ENCODE assay signal across 37 cellular contexts in genomic region chr10:68272833-68273232, GRCh38. TPM values are rescaled to one million over a fixed set of nuclear protein-coding genes. Genes with fewer than 3 reads are reported as not detected.
"Had no signal": no experiment of that assay in that cellular context is flagged by ENCODE, and none has a peak within 500 bp of the region (broad histone marks: within the 10 kb centered on the region; RNA-seq: fewer than 3 reads in every experiment).

No MANE protein-coding gene starts in this region.

- DNase-seq: activated effector memory CD4-positive, alpha-beta T cell treated with anti-CD3 and anti-CD28 coated beads, Interleukin-2, amount 50 U/mL, for 16 hours; activated effector memory CD4-positive, alpha-beta T cell treated with Interleukin-2 at 50 U/mL for 16 hours; activated gamma-delta T cell; activated gamma-delta T cell treated with Interleukin-2 at 50 U/mL for 16 hours; activated naive CD4-positive, alpha-beta T cell; activated naive CD4-positive, alpha-beta T cell treated with anti-CD3 and anti-CD28 coated beads for 36 hours; activated naive CD4-positive, alpha-beta T cell treated with anti-CD3 and anti-CD28 coated beads, Interleukin-2, amount 10 ng/mL, durations not matched to agents 7 days and 5 days; activated naive CD4-positive, alpha-beta T cell treated with anti-CD3 and anti-CD28 coated beads, Interleukin-2, amount 50 U/mL, for 16 hours; activated naive CD4-positive, alpha-beta T cell treated with Interleukin-2 at 50 U/mL for 16 hours; activated naive CD8-positive, alpha-beta T cell treated with anti-CD3 and anti-CD28 coated beads for 36 hours; activated naive CD8-positive, alpha-beta T cell treated with anti-CD3 and anti-CD28 coated beads, Interleukin-2, amount 10 ng/mL, durations not matched to agents 7 days and 5 days; activated naive CD8-positive, alpha-beta T cell treated with anti-CD3 and anti-CD28 coated beads, Interleukin-2, amount 50 U/mL, for 24 hours; activated T-cell treated with anti-CD3 and anti-CD28 coated beads, Interleukin-2, amount 50 U/mL, for 24 hours; activated T-cell treated with anti-CD3 and anti-CD28 coated beads, Interleukin-2, amount 50 U/mL, for 4 hours; activated T-cell treated with anti-CD3 and anti-CD28 coated beads, Interleukin-2, amount 50 U/mL, for 48 hours; activated T-cell treated with anti-CD3 and anti-CD28 coated beads, Interleukin-2, amount 50 U/mL, for 72 hours; adrenal gland; amniotic stem cell; amygdala; anterior cingulate cortex; aorta; body of pancreas; brain microvascular endothelial cell; caudate nucleus; central memory CD4-positive, alpha-beta T cell; cerebellar nuclear complex had no signal

- H3K4me3 ChIP-seq: adrenal gland, ascending aorta, body of pancreas, breast epithelium, cardiac muscle cell had no signal

- H3K9me3 ChIP-seq: adrenal gland, ascending aorta had no signal

- H3K27me3 ChIP-seq: adrenal gland, ascending aorta, body of pancreas, brain microvascular endothelial cell, breast epithelium, cardiac muscle cell had no signal

- H3K27ac ChIP-seq: adrenal gland, ascending aorta, body of pancreas, brain microvascular endothelial cell, breast epithelium, cardiac muscle cell had no signal

- H3K36me3 ChIP-seq: adrenal gland, ascending aorta, brain microvascular endothelial cell, breast epithelium, cardiac muscle cell had no signal

- ATAC-seq: activated naive CD4-positive, alpha-beta T cell treated with anti-CD3 and anti-CD28 coated beads, Interleukin-2, amount 50 U/mL, for 72 hours; activated naive CD8-positive, alpha-beta T cell treated with anti-CD3 and anti-CD28 coated beads, Interleukin-2, amount 50 U/mL, for 24 hours; activated T-cell treated with anti-CD3 and anti-CD28 coated beads, Interleukin-2, amount 50 U/mL, for 4 hours; activated T-cell treated with anti-CD3 and anti-CD28 coated beads, Interleukin-2, amount 50 U/mL, for 72 hours; activated T-helper 17 cell treated with anti-CD3 and anti-CD28 coated beads, Interleukin-2, amount 50 U/mL, for 72 hours; body of pancreas had no signal

- H3K4me1 ChIP-seq: adrenal gland, ascending aorta, body of pancreas, breast epithelium had no signal

- FAIRE-seq: astrocyte, bronchial epithelial cell had no signal

RNA-seq across cellular contexts. Expression of gene ATOH7, which starts 40.9 kb away (rescaled TPM):
- total RNA-seq: activated naive CD4-positive, alpha-beta T cell treated with anti-CD3 and anti-CD28 coated beads for 36 hours; activated naive CD4-positive, alpha-beta T cell treated with anti-CD3 and anti-CD28 coated beads, Interleukin-2, amount 50 U/mL, for 72 hours; activated naive CD8-positive, alpha-beta T cell treated with anti-CD3 and anti-CD28 coated beads for 36 hours; activated naive CD8-positive, alpha-beta T cell treated with anti-CD3 and anti-CD28 coated beads, Interleukin-2, amount 10 ng/mL, durations not matched to agents 7 days and 5 days; activated T-cell treated with anti-CD3 and anti-CD28 coated beads, Interleukin-2, amount 50 U/mL, for 4 hours; activated T-cell treated with anti-CD3 and anti-CD28 coated beads, Interleukin-2, amount 50 U/mL, for 72 hours; activated T-helper 1 cell treated with anti-CD3 and anti-CD28 coated beads, Interleukin-12 subunit alpha, Interleukin-12 subunit beta, Interleukin-2, Interleukin-4 antibody, amounts not matched to agents 30 ng/mL and 10 ng/mL and 1 ng/mL, durations not matched to agents 14 hours and 24 hours and 36 hours; activated T-helper 17 cell treated with anti-CD3 and anti-CD28 coated beads, Interleukin-2, amount 50 U/mL, for 72 hours; activated T-helper 2 cell treated with anti-CD3 and anti-CD28 coated beads, Interferon-gamma antibody, Interleukin-2, Interleukin-4, amounts not matched to agents 10 μg/mL and 5 μg/mL and 100 μg/mL, durations not matched to agents 14 hours and 24 hours and 36 hours; ascending aorta; astrocyte; body of pancreas; bronchial epithelial cell; cardiac muscle cell; cardiac septum; chondrocyte had no signal
- polyA plus RNA-seq: aorta had no signal
